8 cellular contexts compared by ENCODE assay signal in genomic region chr1:42922687-42923366, GRCh38. TPM values are rescaled to one million over a fixed set of nuclear protein-coding genes. Genes with fewer than 3 reads are reported as not detected.
DNase-seq lines count a peak whose midpoint lies in the region; ATAC-seq and TF ChIP-seq lines count a peak whose summit lies in the region.

No MANE protein-coding gene starts in this region.

- no peak for DNase-seq in AG04449 (ENCODE audit: low read depth, low spot score)
- DNase-seq in Panc1 (ENCODE audit: low read depth, low spot score), result no peak
- DNase-seq in activated naive CD8-positive, alpha-beta T cell treated with anti-CD3 and anti-CD28 coated beads, Interleukin-2, amount 50 U/mL, for 24 hours, result peak; percentile 55
- DNase-seq in heart left ventricle, result no peak
- peak; percentile 72 for DNase-seq in putamen (ENCODE audit: low spot score)

- H3K4me2 ChIP-seq in KMS-11, result peak overlapping the region; percentile 74; the same call in 1 of the 2 replicates

- no peaks in the 10 kb centered on the region for H3K27me3 Mint-ChIP-seq in activated naive CD8-positive, alpha-beta T cell treated with anti-CD3 and anti-CD28 coated beads, Interleukin-2, amount 50 U/mL, for 24 hours

- H4K20me1 ChIP-seq in KMS-11 (ENCODE audit: insufficient read depth), result no peaks in the 10 kb centered on the region

- peaks cover 36% of the 10 kb centered on the region for H3K4me1 Mint-ChIP-seq in activated naive CD8-positive, alpha-beta T cell treated with anti-CD3 and anti-CD28 coated beads, Interleukin-2, amount 50 U/mL, for 24 hours

- H3K27ac ChIP-seq in KMS-11 (no peak overlapping the region; the same call in 1 of the 2 replicates), Panc1 (ENCODE audit: low read length) (peak overlapping the region; percentile 36; the same call in 1 of the 2 replicates), heart left ventricle (peak overlapping the region in 3 of 12 donors; percentile 88 to 98 (median 96))

- H3K9me3 Mint-ChIP-seq in activated naive CD8-positive, alpha-beta T cell treated with anti-CD3 and anti-CD28 coated beads, Interleukin-2, amount 50 U/mL, for 24 hours, result no peaks in the 10 kb centered on the region

- H3K4me3 ChIP-seq in AG04449 (ENCODE audit: low read depth, low read length) (no peak overlapping the region), KMS-11 (IDR thresholded peaks at IDR 0.05; ENCODE audit: insufficient read depth, low read depth, low read length) (no peak overlapping the region), Panc1 (ENCODE audit: low read depth in 2 of 2, low read length in 2 of 2) (no peak overlapping the region), heart left ventricle (peak overlapping the region in 1 of 12 donors; percentile 90)

- POLR2A ChIA-PET in AG04449 (lab: Yijun Ruan, JAX) (interaction anchor here (0.6 to 0.9 kb wide), 5 partner anchors 18 to 51 kb away, joined by 3 read pairs; no protein-coding TSS in a partner anchor), Panc1 (lab: Charles Lee) (interaction anchor here (0.6 to 2.2 kb wide), 2 partner anchors 77 to 151 kb away, joined by 6 to 12 read pairs; no protein-coding TSS in a partner anchor)

- WGBS in heart left ventricle, 4 donors, result 11 to 45% (median 36%) methylated on average over 4 of the region's 4 CpGs

- peak overlapping the region; percentile 83 for H3K4me3 Mint-ChIP-seq in activated naive CD8-positive, alpha-beta T cell treated with anti-CD3 and anti-CD28 coated beads, Interleukin-2, amount 50 U/mL, for 24 hours

- no peaks in the 10 kb centered on the region for H3K79me2 ChIP-seq in KMS-11 (ENCODE audit: insufficient read depth, low read depth)

- no TSS peak for BruUV-seq in Panc1 (replicated peaks; lab: Mats Ljungman, UMichigan)

- H3K4me1 ChIP-seq in KMS-11 (ENCODE audit: low read depth, poor library complexity, severe bottlenecking) (peaks cover 19% of the 10 kb centered on the region), Panc1 (ENCODE audit: control insufficient read depth, insufficient read depth, low read length) (peaks cover 12% of the 10 kb centered on the region), heart left ventricle (peaks cover 0 to 14% (median 6%) of the 10 kb centered on the region in 12 donors)

- in situ Hi-C loops in Panc1 (cut with HindIII; ENCODE audit: low pct_unique_long_range_greater_than_20kb, low sequenced_read_pairs), result no loop called here

- H2AFZ ChIP-seq in KMS-11 (ENCODE audit: low read depth), result peak overlapping the region; percentile 32; the same call in 1 of the 2 replicates

- TF ChIP-seq CTCF in AG04449 (IDR thresholded peaks at IDR 0.05; ENCODE audit: insufficient read depth, low read length, missing control alignments) (peak; percentile 74), GM12872 (IDR thresholded peaks at IDR 0.05; ENCODE audit: insufficient read depth, low read depth, low read length) (peak; percentile 92), KMS-11 (conservative IDR thresholded peaks at IDR 0.05; ENCODE audit: low read depth, low read length) (peak; percentile 76), Panc1 (IDR thresholded peaks at IDR 0.05) (peak; percentile 93), heart left ventricle (IDR thresholded peaks at IDR 0.05) (peak; percentile 36 to 68 (median 54))

- intact Hi-C loops in Panc1 (cut with micrococcal nuclease; ENCODE audit: unreplicated experiment), result no loop called here
- intact Hi-C loops in heart left ventricle (cut with DNase I), result loop anchor here in 4 of 10 donors (5.0 to 10.0 kb wide), 6 partner anchors 34 to 462 kb away; partner anchors contain the start of genes C1orf50 (in 2 of the 4), P3H1 (in 2 of the 4), MED8 (in 1 of the 4) and SLC2A1 (in 1 of the 4)

- CTCF ChIA-PET in AG04449 (lab: Yijun Ruan, JAX) (interaction anchor here (0.8 to 21.3 kb wide), 22 partner anchors 9 to 162 kb away, joined by 3 to 927 read pairs (median 6); partner anchors contain the start of genes C1orf50 and P3H1), Panc1 (lab: Charles Lee) (interaction anchor here (0.7 to 3.5 kb wide), 5 partner anchors 10 to 151 kb away, joined by 4 to 25 read pairs (median 5); no protein-coding TSS in a partner anchor)

- ATAC-seq in Panc1 (peak; percentile 75), heart left ventricle (peak in 2 of 4 donors; percentile 31 to 37), HG03139 (IDR thresholded peaks at IDR 0.05; ENCODE audit: unreplicated experiment) (no peak)
- peak; percentile 51 for ATAC-seq in activated naive CD8-positive, alpha-beta T cell treated with anti-CD3 and anti-CD28 coated beads, Interleukin-2, amount 50 U/mL, for 24 hours

- H3K36me3 ChIP-seq in KMS-11 (ENCODE audit: insufficient read depth) (no peaks in the 10 kb centered on the region), Panc1 (ENCODE audit: control insufficient read depth, insufficient read depth, low read length) (no peaks in the 10 kb centered on the region), heart left ventricle (peaks cover 0 to 21% (median 12%) of the 10 kb centered on the region in 9 donors)

- H3K36me3 Mint-ChIP-seq in activated naive CD8-positive, alpha-beta T cell treated with anti-CD3 and anti-CD28 coated beads, Interleukin-2, amount 50 U/mL, for 24 hours (ENCODE audit: low read depth), result peaks cover 21% of the 10 kb centered on the region

- H3K9ac ChIP-seq in KMS-11, result no peak overlapping the region

- H3K27ac Mint-ChIP-seq in activated naive CD8-positive, alpha-beta T cell treated with anti-CD3 and anti-CD28 coated beads, Interleukin-2, amount 50 U/mL, for 24 hours, result peak overlapping the region; percentile 82

- no peak for TF ChIP-seq POLR2A in heart left ventricle (IDR thresholded peaks at IDR 0.05)

- H3K9me3 ChIP-seq in Panc1 (ENCODE audit: control insufficient read depth, insufficient read depth, low read depth, low read length) (no peaks in the 10 kb centered on the region), heart left ventricle (no peaks in the 10 kb centered on the region)

- H3K27me3 ChIP-seq in KMS-11 (ENCODE audit: insufficient read depth, low read depth) (no peaks in the 10 kb centered on the region), Panc1 (ENCODE audit: control insufficient read depth, insufficient read depth, low read length) (no peaks in the 10 kb centered on the region), heart left ventricle (no peaks in the 10 kb centered on the region)

RNA-seq across cellular contexts. Expression of gene SLC2A1, which starts 35.8 kb away (rescaled TPM):
- 32.9 TPM for total RNA-seq in Panc1 (2021; ENCODE audit: unreplicated experiment)
- 71.4 TPM for polyA plus RNA-seq in Panc1 (2012; ENCODE audit: insufficient read length)
- 10 to 100 TPM; 19.0 to 88.1 (median 29.9) TPM for total RNA-seq in heart left ventricle
- 100 to 1,000 TPM in 1 of 2 donors, 10 to 100 TPM in 1; 10.6 to 196 TPM for polyA plus RNA-seq in heart left ventricle

Comparison
In these comparisons a context has a peak if more than half of its experiments do, and no peak if none do; other contexts are left out.
1. DNase-seq: peak in activated naive CD8-positive, alpha-beta T cell treated with anti-CD3 and anti-CD28 coated beads, Interleukin-2, amount 50 U/mL, for 24 hours (single experiment) and putamen (single experiment); none in AG04449 (single experiment), Panc1 (single experiment) and heart left ventricle (0 of 5).
2. Peak in every context shown above with its lines, with median percentiles within 50 percentile points of each other: CTCF ChIP-seq.